In genomic region chr2:105691942-105692341, GRCh38 we compare ENCODE assay signal across 16 cellular contexts. TPM values are rescaled to one million over a fixed set of nuclear protein-coding genes. Genes with fewer than 3 reads are reported as not detected.
DNase-seq lines count a peak whose midpoint lies in the region; ATAC-seq, FAIRE-seq and TF ChIP-seq lines count a peak whose summit lies in the region.
"Had no signal": no experiment of that assay in that cellular context is flagged by ENCODE, and none has a peak within 500 bp of the region (broad histone marks: within the 10 kb centered on the region; RNA-seq: fewer than 3 reads in every experiment).

No MANE protein-coding gene starts in this region.

- no peak for TF ChIP-seq POLR2A in GM12878 (IDR thresholded peaks at IDR 0.05; ENCODE audit: low read depth, low read length)

- no peak overlapping the region for H3K9ac ChIP-seq in GM12878 (ENCODE audit: control insufficient read depth, insufficient read depth, low read length)

- no peaks in the 10 kb centered on the region for H3K4me1 ChIP-seq in GM12878 (ENCODE audit: control insufficient read depth, insufficient read depth, low read length)
- H3K4me1 ChIP-seq: gastroesophageal sphincter had no signal

- BruUV-seq in GM12878 (replicated peaks; lab: Mats Ljungman, UMichigan), result no TSS peak

- H3K4me2 ChIP-seq in GM12878 (ENCODE audit: control insufficient read depth, insufficient read depth), result no peak overlapping the region; the same call in 1 of the 2 replicates

- POLR2A ChIA-PET in GM12878 (lab: Charles Lee), result interaction anchor here (0.7 kb wide), 1 partner anchor 137 kb away, joined by 3 read pairs; no protein-coding TSS in a partner anchor

- no peaks in the 10 kb centered on the region for H4K20me1 ChIP-seq in GM12878 (ENCODE audit: control insufficient read depth, insufficient read depth)

- ATAC-seq in HG02798 (IDR thresholded peaks at IDR 0.05; ENCODE audit: poor library complexity, unreplicated experiment), result peak; percentile 91
- peak; percentile 84 for ATAC-seq in GM12878
- ATAC-seq in HG02763 (IDR thresholded peaks at IDR 0.05; ENCODE audit: unreplicated experiment), result no peak
- ATAC-seq: gastroesophageal sphincter had no signal

- no peak overlapping the region for H3K4me3 ChIP-seq in GM12878
- H3K4me3 ChIP-seq: gastroesophageal sphincter had no signal

- H3K36me3 ChIP-seq in GM12878 (ENCODE audit: control insufficient read depth in 2 of 2, insufficient read depth in 2 of 2, low read length in 1 of 2), result no peaks in the 10 kb centered on the region
- H3K36me3 ChIP-seq: gastroesophageal sphincter had no signal

- RAD21 ChIA-PET in GM12878 (lab: Charles Lee; ENCODE audit: unreplicated experiment), result no interaction called here

- H2AFZ ChIP-seq in GM12878 (ENCODE audit: control insufficient read depth, low read depth, low read length), result peak overlapping the region; percentile 13

- intact Hi-C loops in GM12878 (cut with micrococcal nuclease; ENCODE audit: unreplicated experiment), result no loop called here

- 17% methylated on average over 5 of the region's 5 CpGs for WGBS in GM12878 (ENCODE audit: insufficient coverage, insufficient replicate concordance, low lambda C conversion rate, missing lambda C conversion rate)

- no peaks in the 10 kb centered on the region for H3K9me3 ChIP-seq in GM12878 (replicated peaks; ENCODE audit: control insufficient read depth, insufficient read depth, low read length)
- H3K9me3 ChIP-seq: gastroesophageal sphincter had no signal

- no peak for TF ChIP-seq EP300 in GM12878 (IDR thresholded peaks at IDR 0.05; ENCODE audit: borderline replicate concordance in 1 of 2, control insufficient read depth in 1 of 2, low read depth in 2 of 2, low read length in 2 of 2)

- H3K27ac ChIP-seq in GM12878 (ENCODE audit: control insufficient read depth, insufficient read depth), result no peak overlapping the region
- H3K27ac ChIP-seq: C4-2B, gastroesophageal sphincter had no signal

- in situ Hi-C loops in GM12878 (cut with MboI), result no loop called here

- SMC1A ChIA-PET in GM12878 (lab: Charles Lee; ENCODE audit: uncharacterized antibody, unreplicated experiment), result interaction anchor here (0.6 kb wide), 1 partner anchor 298 kb away, joined by 3 read pairs; no protein-coding TSS in a partner anchor

- peak; percentile 13 for FAIRE-seq in GM12878 (lab: Jason Lieb, UNC)
- FAIRE-seq: endometrium had no signal

- peak; percentile 12 for DNase-seq in GM19240 (ENCODE audit: insufficient read length, low spot score)
- peak; percentile 17 for DNase-seq in GM12878 (ENCODE audit: low read depth, low spot score)
- DNase-seq in NCI-H524 (lab: John Stamatoyannopoulos, UW), result no peak
- no peak for DNase-seq in HUDEP-2 (lab: John Stamatoyannopoulos, UW; ENCODE audit: unreplicated experiment in 76 of 76)
- DNase-seq in NCI-H146 (lab: John Stamatoyannopoulos, UW), result no peak
- DNase-seq: activated CD4-positive, alpha-beta T cell treated with anti-CD3 and anti-CD28 coated beads for 48 hours; activated T-cell treated with anti-CD3 and anti-CD28 coated beads, Interleukin-2, amount 50 U/mL, for 48 hours; DND-41; NCI-H1930; NCI-H82; retina had no signal

- TF ChIP-seq CTCF in GM12878 (IDR thresholded peaks at IDR 0.05 in 2 of 3, conservative IDR thresholded peaks at IDR 0.05 in 1 of 3; ENCODE audit: control insufficient read depth in 2 of 3, extremely low read depth in 1 of 3, insufficient read depth in 1 of 3, low read depth in 3 of 3, low read length in 3 of 3), result no peak

- CTCF ChIA-PET in GM12878 (lab: Yijun Ruan, JAX), result interaction anchor here (1.1 kb wide), 1 partner anchor 13 kb away, joined by 3 read pairs; no protein-coding TSS in a partner anchor

- no peak for TF ChIP-seq RAD21 in GM12878 (IDR thresholded peaks at IDR 0.05; ENCODE audit: insufficient read depth, low read depth, low read length)

- no peaks in the 10 kb centered on the region for H3K27me3 ChIP-seq in GM12878 (replicated peaks in 1 of 2; ENCODE audit: control insufficient read depth in 2 of 2, insufficient read depth in 2 of 2, low read length in 1 of 2)
- H3K27me3 ChIP-seq: gastroesophageal sphincter had no signal

- H3K79me2 ChIP-seq in GM12878 (ENCODE audit: control insufficient read depth, insufficient read depth, low read length), result no peaks in the 10 kb centered on the region

TF ChIP-seq in GM12878, 131 proteins besides CTCF, POLR2A, EP300 and RAD21:
- TF ChIP-seq YY1 (IDR thresholded peaks at IDR 0.05; ENCODE audit: low read depth, low read length), result peak; percentile 74
- TF ChIP-seq RELB (IDR thresholded peaks at IDR 0.05; ENCODE audit: low read depth), result peak; percentile 56; the same call in 1 of the 2 replicates
- no peak for TF ChIP-seq SMC3 (IDR thresholded peaks at IDR 0.05; ENCODE audit: borderline replicate concordance, low read length)
- no peak for TF ChIP-seq BMI1 (IDR thresholded peaks at IDR 0.05; ENCODE audit: borderline replicate concordance)
- no peak for TF ChIP-seq NFIC (IDR thresholded peaks at IDR 0.05; ENCODE audit: low read depth, low read length)

RNA-seq across cellular contexts. Expression of gene NCK2, which starts 52.8 kb away (rescaled TPM):
- total RNA-seq in GM12878 (2013; cell fraction: nucleolus; rRNA removed), result 14.3 and 15.4 TPM in 2 replicates
- total RNA-seq in GM12878 (2014; rRNA removed) (25.1 and 25.4 TPM in 2 replicates), GM12878 (2014; rRNA removed; fragmentation: Illumina TruSeq; extraction: Trizol) (13.5 and 15.3 TPM in 2 replicates), GM12878 (2021) (30.9 and 36.5 TPM in 2 replicates)
- polyA plus RNA-seq in GM12878 (2011; ENCODE audit: low read depth), result 5.6 TPM
- polyA plus RNA-seq in GM12878 (2011; rRNA removed) (11.6 and 13.0 TPM in 2 replicates), GM12878 (2014; fragmentation: Illumina TruSeq; extraction: Trizol) (10.1 and 15.4 TPM in 2 replicates), GM12878 (2014; fragmentation: Nextera tagmentation; extraction: Ambion mirVana) (1 to 10 TPM; 1.2 to 3.1 TPM), GM12878 (2014; rRNA removed) (28.1 and 31.1 TPM in 2 replicates), GM12878 (2016; fragmentation: Nextera tagmentation; extraction: Ambion mirVana) (1 to 10 TPM; 5.2 to 7.2 TPM)
- polyA plus RNA-seq in GM12878 (2011; cell fraction: cytosol; rRNA removed), result 12.3 and 19.8 TPM in 2 replicates
- polyA plus RNA-seq in GM12878 (2011; cell fraction: nucleus; rRNA removed), result 10.9 and 14.6 TPM in 2 replicates
- polyA plus RNA-seq in GM12878 (2012), result 19.1 and 19.3 TPM in 2 replicates
- 14.9 and 16.7 TPM in 2 replicates for polyA minus RNA-seq in GM12878 (2011; rRNA and poly(A)+ RNA removed)
- 4.4 and 9.6 TPM in 2 replicates for polyA minus RNA-seq in GM12878 (2011; cell fraction: cytosol; rRNA and poly(A)+ RNA removed)
- polyA minus RNA-seq in GM12878 (2011; cell fraction: nucleus; rRNA and poly(A)+ RNA removed), result 8.1 and 14.5 TPM in 2 replicates

Comparison
In these comparisons a context has a peak if more than half of its experiments do, and no peak if none do; other contexts are left out.
1. DNase-seq: peak in GM19240 (single experiment) and GM12878 (single experiment); none in NCI-H524 (0 of 2), HUDEP-2 (0 of 76) and NCI-H146 (single experiment).